1 cellular context compared by ENCODE assay signal in genomic region chr5:68415177-68416085, GRCh38.
TF ChIP-seq lines count a peak whose summit lies in the region.

No MANE protein-coding gene starts in this region.

TF ChIP-seq in K562, 482 proteins besides CTCF, POLR2A, EP300 and RAD21 (continues in another document):
- no peak for TF ChIP-seq C11orf30 (IDR thresholded peaks at IDR 0.05; ENCODE audit: low read depth)
- peak; percentile 22 for TF ChIP-seq NEUROD1 (IDR thresholded peaks at IDR 0.05; ENCODE audit: borderline replicate concordance, low read depth, low read length, partially characterized antibody)
- peak; percentile 54 for TF ChIP-seq ZNF316 (IDR thresholded peaks at IDR 0.05)
- TF ChIP-seq CBX3 (IDR thresholded peaks at IDR 0.05; ENCODE audit: borderline replicate concordance in 1 of 2, low read length in 2 of 2): peak in 1 of 2 experiments; percentile 60; a peak in 1 of 3 replicates
- no peak for TF ChIP-seq ZFP1 (CRISPR knock-in tag; IDR thresholded peaks at IDR 0.05)
- TF ChIP-seq AFF1 (IDR thresholded peaks at IDR 0.05; ENCODE audit: low read depth in 1 of 2, partially characterized antibody in 2 of 2): peak in 1 of 2 experiments; percentile 37
- no peak for TF ChIP-seq SETDB1 (IDR thresholded peaks at IDR 0.05; ENCODE audit: low read length)
- TF ChIP-seq MAFG (tag; conservative IDR thresholded peaks at IDR 0.05): peak; percentile 29; the same call in 1 of the 2 replicates
- TF ChIP-seq E2F8 (IDR thresholded peaks at IDR 0.05; ENCODE audit: low read depth, partially characterized antibody): peak; percentile 43
- 0 out of 2 replicates have a peak, but pooled peaks have one; percentile 48 for TF ChIP-seq E2F1 (CRISPR knock-in tag; IDR thresholded peaks at IDR 0.05)
- TF ChIP-seq NR2C2 (CRISPR knock-in tag; IDR thresholded peaks at IDR 0.05): no peak
- TF ChIP-seq NR2C2 (tag; IDR thresholded peaks at IDR 0.05): peak; percentile 45; the same call in 1 of the 2 replicates
- no peak for TF ChIP-seq SP1 (CRISPR knock-in tag; IDR thresholded peaks at IDR 0.05)
- no peak for TF ChIP-seq TAF15 (IDR thresholded peaks at IDR 0.05; ENCODE audit: low read depth, low read length)
- no peak for TF ChIP-seq NFE2L1 (tag; IDR thresholded peaks at IDR 0.05; ENCODE audit: borderline replicate concordance, low read depth)
- no peak for TF ChIP-seq CHAMP1 (IDR thresholded peaks at IDR 0.05)
- no peak for TF ChIP-seq ZNF668 (CRISPR knock-in tag; IDR thresholded peaks at IDR 0.05)
- TF ChIP-seq ELK1 (CRISPR knock-in tag; IDR thresholded peaks at IDR 0.05): no peak
- peak; percentile 70 for TF ChIP-seq ETV1 (tag; conservative IDR thresholded peaks at IDR 0.05; ENCODE audit: low read depth)
- no peak for TF ChIP-seq PHF8 (IDR thresholded peaks at IDR 0.05; ENCODE audit: borderline replicate concordance, low read length)
- 0 out of 2 replicates have a peak, but pooled peaks have one; percentile 6 for TF ChIP-seq NCOR1 (IDR thresholded peaks at IDR 0.05)
- no peak for TF ChIP-seq ZKSCAN1 (IDR thresholded peaks at IDR 0.05; ENCODE audit: low read depth, low read length)
- TF ChIP-seq ZNF512 (tag; IDR thresholded peaks at IDR 0.05): peak; percentile 76
- TF ChIP-seq ZNF766 (CRISPR knock-in tag; conservative IDR thresholded peaks at IDR 0.05): peak; percentile 55; the same call in 1 of the 2 replicates
- no peak for TF ChIP-seq ZNF609 (CRISPR knock-in tag; IDR thresholded peaks at IDR 0.05; ENCODE audit: borderline replicate concordance)
- peak; percentile 60 for TF ChIP-seq L3MBTL2 (IDR thresholded peaks at IDR 0.05)
- no peak for TF ChIP-seq ZNF324 (CRISPR knock-in tag; IDR thresholded peaks at IDR 0.05)
- TF ChIP-seq ARID1B (IDR thresholded peaks at IDR 0.05): peak; percentile 40
- TF ChIP-seq TAF1 (IDR thresholded peaks at IDR 0.05; ENCODE audit: control insufficient read depth, extremely low read depth, insufficient read depth, low read length, severe bottlenecking): peak; percentile 28
- TF ChIP-seq HDAC2 (IDR thresholded peaks at IDR 0.05): peak; percentile 53
- TF ChIP-seq MEF2D (tag; conservative IDR thresholded peaks at IDR 0.05; ENCODE audit: low read depth): peak; percentile 60; the same call in 1 of the 2 replicates
- 0 out of 2 replicates have a peak, but pooled peaks have one; percentile 38 for TF ChIP-seq ATF7 (IDR thresholded peaks at IDR 0.05)
- TF ChIP-seq ZNF121 (CRISPR knock-in tag; conservative IDR thresholded peaks at IDR 0.05): no peak
- 0 out of 2 replicates have a peak, but pooled peaks have one; percentile 22 for TF ChIP-seq CREB3 (tag; conservative IDR thresholded peaks at IDR 0.05; ENCODE audit: low read depth)
- 0 out of 2 replicates have a peak, but pooled peaks have one; percentile 58 for TF ChIP-seq NFRKB (IDR thresholded peaks at IDR 0.05; ENCODE audit: low read depth)
- TF ChIP-seq CREB1 (IDR thresholded peaks at IDR 0.05): no peak
- no peak for TF ChIP-seq CREB1 (CRISPR knock-in tag; IDR thresholded peaks at IDR 0.05)
- no peak for TF ChIP-seq MED1 (CRISPR knock-in tag; IDR thresholded peaks at IDR 0.05; ENCODE audit: borderline replicate concordance)
- peak; percentile 44 for TF ChIP-seq EGR1 (conservative IDR thresholded peaks at IDR 0.05)
- peak; percentile 82 for TF ChIP-seq EHMT2 (IDR thresholded peaks at IDR 0.05)
- TF ChIP-seq MLX (CRISPR knock-in tag; conservative IDR thresholded peaks at IDR 0.05): no peak
- TF ChIP-seq TAL1 (IDR thresholded peaks at IDR 0.05): 0 out of 2 replicates have a peak, but pooled peaks have one; percentile 21
- no peak for TF ChIP-seq ZNF717 (CRISPR knock-in tag; IDR thresholded peaks at IDR 0.05)
